12 cellular contexts compared by ENCODE assay signal in the genomic region with DNA sequence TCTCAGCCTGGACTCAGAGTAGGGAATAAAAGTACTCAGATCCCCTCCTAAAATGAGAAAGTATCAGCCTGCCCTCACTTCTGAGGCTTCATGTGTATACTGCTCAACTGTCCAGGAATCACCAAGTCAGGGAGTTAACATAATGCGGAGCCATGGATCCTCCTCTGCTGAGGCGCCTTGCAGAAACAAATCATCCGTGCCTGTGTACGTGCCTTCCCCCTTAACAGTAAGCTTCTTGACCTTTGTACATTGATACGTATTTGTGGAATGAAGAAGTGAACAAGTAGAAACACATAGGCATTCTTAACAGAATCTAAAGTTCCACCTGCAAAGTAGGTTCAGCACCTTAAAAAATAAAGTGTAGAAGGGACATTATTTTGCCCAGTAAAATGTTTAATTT.
DNase-seq lines count a peak whose midpoint lies in the region; ATAC-seq and TF ChIP-seq lines count a peak whose summit lies in the region.
"Had no signal": no experiment of that assay in that cellular context is flagged by ENCODE, and none has a peak within 500 bp of the region (broad histone marks: within the 10 kb centered on the region; RNA-seq: fewer than 3 reads in every experiment).

No MANE protein-coding gene starts in this region.

- H3K4me1 ChIP-seq in stomach smooth muscle (ENCODE audit: control insufficient read depth, insufficient read depth, low read length) = peaks cover 13% of the 10 kb centered on the region

- peaks cover 12% of the 10 kb centered on the region for H3K36me3 Mint-ChIP-seq in activated CD8-positive, alpha-beta memory T cell treated with anti-CD3 and anti-CD28 coated beads, Interleukin-2, amount 10 ng/mL, durations not matched to agents 7 days and 5 days
- no peaks in the 10 kb centered on the region for H3K36me3 Mint-ChIP-seq in activated naive CD8-positive, alpha-beta T cell
- H3K36me3 Mint-ChIP-seq in CD14-positive monocyte = no peaks in the 10 kb centered on the region
- H3K36me3 Mint-ChIP-seq: activated naive CD4-positive, alpha-beta T cell treated with anti-CD3 and anti-CD28 coated beads, Interleukin-2, amount 50 U/mL, for 24 hours had no signal

- peaks cover 50% of the 10 kb centered on the region for H3K4me1 Mint-ChIP-seq in activated CD8-positive, alpha-beta memory T cell treated with anti-CD3 and anti-CD28 coated beads, Interleukin-2, amount 10 ng/mL, durations not matched to agents 7 days and 5 days
- peaks cover 37% of the 10 kb centered on the region for H3K4me1 Mint-ChIP-seq in activated naive CD8-positive, alpha-beta T cell (ENCODE audit: low read depth)
- H3K4me1 Mint-ChIP-seq in CD14-positive monocyte = peaks cover 10% of the 10 kb centered on the region

- TF ChIP-seq CTCF in CD14-positive monocyte (IDR thresholded peaks at IDR 0.05) = no peak

- no peaks in the 10 kb centered on the region for H3K9me3 ChIP-seq in stomach smooth muscle (ENCODE audit: control insufficient read depth in 2 of 2, low read length in 2 of 2)
- H3K9me3 ChIP-seq: mucosa of descending colon had no signal

- H3K36me3 ChIP-seq in stomach smooth muscle (ENCODE audit: control insufficient read depth in 2 of 2, insufficient read depth in 2 of 2, low read length in 2 of 2) = no peaks in the 10 kb centered on the region

- no peak for DNase-seq in activated CD8-positive, alpha-beta memory T cell treated with anti-CD3 and anti-CD28 coated beads, Interleukin-2, amount 10 ng/mL, durations not matched to agents 7 days and 5 days
- no peak for DNase-seq in activated CD8-positive, alpha-beta memory T cell treated with anti-CD3 and anti-CD28 coated beads, Interleukin-2, amount 50 U/mL, for 4 hours
- peak; percentile 46 for DNase-seq in iris pigment epithelial cell (ENCODE audit: low read depth)
- DNase-seq in epidermal melanocyte (ENCODE audit: insufficient read length, low spot score) = no peak
- DNase-seq in CD14-positive monocyte (ENCODE audit: low spot score) = no peak
- DNase-seq: head of caudate nucleus, mucosa of descending colon, NCI-H187 treated with DMSO at 0.1 percent for 48 hours had no signal

- H3K9me3 Mint-ChIP-seq in activated CD8-positive, alpha-beta memory T cell treated with anti-CD3 and anti-CD28 coated beads, Interleukin-2, amount 10 ng/mL, durations not matched to agents 7 days and 5 days (ENCODE audit: low read depth) = no peaks in the 10 kb centered on the region
- H3K9me3 Mint-ChIP-seq in activated naive CD8-positive, alpha-beta T cell (ENCODE audit: low read depth) = no peaks in the 10 kb centered on the region
- no peaks in the 10 kb centered on the region for H3K9me3 Mint-ChIP-seq in CD14-positive monocyte
- H3K9me3 Mint-ChIP-seq: activated naive CD4-positive, alpha-beta T cell treated with anti-CD3 and anti-CD28 coated beads, Interleukin-2, amount 50 U/mL, for 24 hours had no signal

- no peak for ATAC-seq in activated CD8-positive, alpha-beta memory T cell treated with anti-CD3 and anti-CD28 coated beads, Interleukin-2, amount 10 ng/mL, durations not matched to agents 7 days and 5 days
- no peak for ATAC-seq in HG02571 (IDR thresholded peaks at IDR 0.05; ENCODE audit: unreplicated experiment)
- ATAC-seq: mucosa of descending colon had no signal

- peak overlapping the region; percentile 3 for H3K27ac ChIP-seq in stomach smooth muscle (ENCODE audit: low read length)

- no peak overlapping the region for H3K9ac ChIP-seq in stomach smooth muscle (ENCODE audit: low read length in 2 of 2)

- intact Hi-C loops in CD14-positive monocyte (cut with micrococcal nuclease) = no loop called here

- peak overlapping the region; percentile 85 for H3K27ac Mint-ChIP-seq in activated CD8-positive, alpha-beta memory T cell treated with anti-CD3 and anti-CD28 coated beads, Interleukin-2, amount 10 ng/mL, durations not matched to agents 7 days and 5 days
- H3K27ac Mint-ChIP-seq in activated naive CD8-positive, alpha-beta T cell = peak overlapping the region; percentile 48
- H3K27ac Mint-ChIP-seq in CD14-positive monocyte = no peak overlapping the region
- H3K27ac Mint-ChIP-seq: activated naive CD4-positive, alpha-beta T cell treated with anti-CD3 and anti-CD28 coated beads, Interleukin-2, amount 50 U/mL, for 24 hours had no signal

- no peaks in the 10 kb centered on the region for H3K27me3 ChIP-seq in stomach smooth muscle (ENCODE audit: control insufficient read depth in 1 of 2, insufficient read depth in 2 of 2, low read length in 2 of 2)

- H3K4me3 ChIP-seq in stomach smooth muscle (ENCODE audit: low read length in 2 of 2) = peak overlapping the region; percentile 7 to 17
- H3K4me3 ChIP-seq: mucosa of descending colon had no signal

- peaks cover 3% of the 10 kb centered on the region for H3K27me3 Mint-ChIP-seq in activated CD8-positive, alpha-beta memory T cell treated with anti-CD3 and anti-CD28 coated beads, Interleukin-2, amount 10 ng/mL, durations not matched to agents 7 days and 5 days
- no peaks in the 10 kb centered on the region for H3K27me3 Mint-ChIP-seq in activated naive CD8-positive, alpha-beta T cell
- no peaks in the 10 kb centered on the region for H3K27me3 Mint-ChIP-seq in CD14-positive monocyte (ENCODE audit: low read depth in 3 of 3)
- H3K27me3 Mint-ChIP-seq: activated naive CD4-positive, alpha-beta T cell treated with anti-CD3 and anti-CD28 coated beads, Interleukin-2, amount 50 U/mL, for 24 hours had no signal

- CTCF ChIA-PET in activated CD8-positive, alpha-beta memory T cell treated with anti-CD3 and anti-CD28 coated beads, Interleukin-2, amount 10 ng/mL, durations not matched to agents 7 days and 5 days (lab: Charles Lee) = interaction anchor here (1.4 to 3.3 kb wide), 2 partner anchors 18 to 73 kb away, joined by 3 to 16 read pairs; no protein-coding TSS in a partner anchor

- H3K4me3 Mint-ChIP-seq in activated CD8-positive, alpha-beta memory T cell treated with anti-CD3 and anti-CD28 coated beads, Interleukin-2, amount 10 ng/mL, durations not matched to agents 7 days and 5 days = peak overlapping the region; percentile 14
- H3K4me3 Mint-ChIP-seq in activated naive CD8-positive, alpha-beta T cell = peak overlapping the region; percentile 88
- H3K4me3 Mint-ChIP-seq in CD14-positive monocyte = no peak overlapping the region

Comparison
In these comparisons a context has a peak if more than half of its experiments do, and no peak if none do; other contexts are left out.
1. H3K27ac Mint-ChIP-seq: peak in activated CD8-positive, alpha-beta memory T cell treated with anti-CD3 and anti-CD28 coated beads, Interleukin-2, amount 10 ng/mL, durations not matched to agents 7 days and 5 days (single experiment) and activated naive CD8-positive, alpha-beta T cell (single experiment); none in CD14-positive monocyte (0 of 7).
2. H3K4me3 Mint-ChIP-seq: peak in activated CD8-positive, alpha-beta memory T cell treated with anti-CD3 and anti-CD28 coated beads, Interleukin-2, amount 10 ng/mL, durations not matched to agents 7 days and 5 days (single experiment) and activated naive CD8-positive, alpha-beta T cell (single experiment); none in CD14-positive monocyte (0 of 2).